ENCODE assay signal across 11 cellular contexts in the genomic region with DNA sequence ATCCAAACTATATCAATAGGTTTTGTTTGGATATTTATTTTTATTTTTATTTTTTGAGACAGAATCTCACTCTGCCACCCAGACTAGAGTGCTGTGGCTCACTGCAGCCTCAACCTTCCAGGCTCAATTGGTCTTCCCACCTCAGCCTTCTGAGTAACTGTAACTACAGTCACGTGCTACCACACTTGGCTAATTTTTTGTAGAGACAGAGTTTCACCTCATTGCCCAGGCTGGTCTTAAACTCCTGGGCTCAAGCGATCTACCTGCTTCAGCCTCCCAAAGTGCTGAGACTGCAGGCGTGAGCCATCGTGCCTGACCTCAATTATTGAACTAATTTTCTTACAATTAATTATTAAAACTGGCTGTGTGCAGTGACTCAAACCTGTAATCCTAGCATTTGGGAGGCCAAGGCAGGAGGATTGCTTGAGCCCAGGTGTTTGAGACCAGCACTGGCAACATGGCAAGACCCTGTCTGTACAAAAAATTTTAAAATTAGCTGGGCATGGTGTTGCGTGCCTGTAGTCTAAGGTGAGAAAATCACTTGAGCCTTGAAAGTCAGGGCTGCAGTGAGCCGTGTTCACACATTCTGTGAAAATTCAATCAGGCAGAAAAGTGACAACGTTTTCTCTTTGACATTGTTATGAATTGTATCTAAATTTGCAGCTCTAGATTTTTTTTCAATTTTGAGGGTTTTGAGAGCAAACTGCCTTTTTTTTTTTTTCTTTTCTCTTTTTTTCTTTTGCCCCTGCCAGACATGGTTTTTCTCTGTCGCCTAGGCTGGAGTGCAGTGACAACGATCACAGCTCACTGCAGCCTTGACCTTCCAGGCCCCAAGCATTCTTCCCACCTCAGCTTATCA.
DNase-seq lines count a peak whose midpoint lies in the region; ATAC-seq lines count a peak whose summit lies in the region.
"Had no signal": no experiment of that assay in that cellular context is flagged by ENCODE, and none has a peak within 500 bp of the region (broad histone marks: within the 10 kb centered on the region; RNA-seq: fewer than 3 reads in every experiment).

No MANE protein-coding gene starts in this region.

- peak; percentile 75 for ATAC-seq in GM18498 (IDR thresholded peaks at IDR 0.05; ENCODE audit: unreplicated experiment)
- ATAC-seq in GM19467 (IDR thresholded peaks at IDR 0.05; ENCODE audit: unreplicated experiment) = peak; percentile 57
- ATAC-seq in HG02981 (IDR thresholded peaks at IDR 0.05; ENCODE audit: unreplicated experiment) = peak; percentile 57

- DNase-seq in dedifferentiated amniotic fluid mesenchymal stem cell (ENCODE audit: extremely low spot score) (peak; percentile 5), iPS-NIHi7 (ENCODE audit: extremely low spot score) (no peak), foreskin melanocyte (no peak), GM19238 (ENCODE audit: insufficient read length, low spot score) (no peak)
- no peak for DNase-seq in activated CD8-positive, alpha-beta memory T cell treated with anti-CD3 and anti-CD28 coated beads, Interleukin-2, amount 50 U/mL, for 48 hours
- DNase-seq: activated CD4-positive, alpha-beta memory T cell treated with anti-CD3 and anti-CD28 coated beads for 36 hours; CD4-positive, alpha-beta T cell; NCI-H69 had no signal
